In the genomic region with DNA sequence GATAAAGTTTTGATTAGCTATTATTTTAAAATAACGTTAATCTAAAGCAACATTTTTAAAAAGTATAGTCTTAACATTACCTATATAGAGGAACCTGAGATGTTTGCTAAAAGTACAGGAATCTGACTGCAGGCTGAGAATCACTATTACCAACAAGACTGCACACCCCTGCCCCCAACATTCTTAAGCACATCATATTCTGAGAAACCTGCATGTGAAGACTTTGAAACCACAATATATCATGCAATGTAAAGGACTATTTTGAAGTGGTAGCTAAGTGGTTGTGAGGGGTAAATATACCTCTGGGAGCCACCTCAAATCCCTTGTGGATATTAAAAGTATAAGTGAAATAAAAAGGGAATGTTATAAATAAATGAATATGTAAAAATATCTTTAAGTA, we compare ENCODE assay signal across 24 cellular contexts.
A peak's percentile ranks its signal among the peaks of the same experiment; 100 is the strongest.
DNase-seq lines count a peak whose midpoint lies in the region; ATAC-seq and TF ChIP-seq lines count a peak whose summit lies in the region.
"Had no signal": no experiment of that assay in that cellular context is flagged by ENCODE, and none has a peak within 500 bp of the region (broad histone marks: within the 10 kb centered on the region; RNA-seq: fewer than 3 reads in every experiment).

No MANE protein-coding gene starts in this region.

- H3K27me3 ChIP-seq in CD8-positive, alpha-beta memory T cell (ENCODE audit: insufficient read depth, low read length, poor library complexity, severe bottlenecking) = no peaks in the 10 kb centered on the region
- no peaks in the 10 kb centered on the region for H3K27me3 ChIP-seq in HAP-1 (ENCODE audit: low read depth)
- H3K27me3 ChIP-seq in MG63 = no peaks in the 10 kb centered on the region
- H3K27me3 ChIP-seq: BLaER1 had no signal

- H3K36me3 Mint-ChIP-seq in CD8-positive, alpha-beta memory T cell = peaks cover 20 to 27% (median 23%) of the 10 kb centered on the region in 3 donors
- H3K36me3 Mint-ChIP-seq in activated naive CD8-positive, alpha-beta T cell treated with anti-CD3 and anti-CD28 coated beads, Interleukin-2, amount 10 ng/mL, durations not matched to agents 7 days and 5 days = no peaks in the 10 kb centered on the region
- H3K36me3 Mint-ChIP-seq in natural killer cell = no peaks in the 10 kb centered on the region

- CTCF ChIA-PET in CD8-positive, alpha-beta memory T cell (lab: Charles Lee) = interaction anchor here (0.9 to 3.3 kb wide), 2 partner anchors 34 to 418 kb away, joined by 3 to 18 read pairs; no protein-coding TSS in a partner anchor

- peak overlapping the region in 5 of 7 donors; percentile 19 to 77 (median 64) for H3K4me3 Mint-ChIP-seq in CD8-positive, alpha-beta memory T cell
- H3K4me3 Mint-ChIP-seq in activated naive CD8-positive, alpha-beta T cell treated with anti-CD3 and anti-CD28 coated beads, Interleukin-2, amount 10 ng/mL, durations not matched to agents 7 days and 5 days = no peak overlapping the region
- no peak overlapping the region for H3K4me3 Mint-ChIP-seq in natural killer cell

- in situ Hi-C loops in HAP-1 (cut with MboI; ENCODE audit: low sequenced_read_pairs) = no loop called here

- peaks cover 88 to 99% (median 98%) of the 10 kb centered on the region in 3 donors for H3K4me1 Mint-ChIP-seq in CD8-positive, alpha-beta memory T cell
- peaks cover 41% of the 10 kb centered on the region for H3K4me1 Mint-ChIP-seq in activated naive CD8-positive, alpha-beta T cell treated with anti-CD3 and anti-CD28 coated beads, Interleukin-2, amount 10 ng/mL, durations not matched to agents 7 days and 5 days
- peaks cover 42 to 71% of the 10 kb centered on the region in 2 donors for H3K4me1 Mint-ChIP-seq in natural killer cell

- no peaks in the 10 kb centered on the region for H3K9me3 ChIP-seq in CD8-positive, alpha-beta memory T cell (ENCODE audit: low read length)
- H3K9me3 ChIP-seq in HAP-1 (no peaks in the 10 kb centered on the region), MG63 (peaks cover 7% of the 10 kb centered on the region)
- H3K9me3 ChIP-seq: BLaER1 had no signal

- peak overlapping the region in 5 of 8 donors; percentile 55 to 96 (median 90) for H3K27ac Mint-ChIP-seq in CD8-positive, alpha-beta memory T cell
- no peak overlapping the region for H3K27ac Mint-ChIP-seq in activated naive CD8-positive, alpha-beta T cell treated with anti-CD3 and anti-CD28 coated beads, Interleukin-2, amount 10 ng/mL, durations not matched to agents 7 days and 5 days
- H3K27ac Mint-ChIP-seq in natural killer cell = peak overlapping the region; percentile 0 to 12

- ATAC-seq in activated naive CD8-positive, alpha-beta T cell treated with anti-CD3 and anti-CD28 coated beads, Interleukin-2, amount 10 ng/mL, durations not matched to agents 7 days and 5 days (ENCODE audit: low read depth) = peak; percentile 71
- peak in 1 of 3 donors; percentile 52 for ATAC-seq in natural killer cell
- ATAC-seq: HCT116, Panc1 had no signal

- TF ChIP-seq CTCF in natural killer cell (IDR thresholded peaks at IDR 0.05) = no peak

- H3K4me3 ChIP-seq in CD8-positive, alpha-beta memory T cell (ENCODE audit: low read length) = no peak overlapping the region
- H3K4me3 ChIP-seq in HAP-1 (no peak overlapping the region), MG63 (no peak overlapping the region)
- H3K4me3 ChIP-seq: BLaER1 had no signal

- H3K36me3 ChIP-seq in CD8-positive, alpha-beta memory T cell (ENCODE audit: insufficient read depth, low read length) = no peaks in the 10 kb centered on the region
- H3K36me3 ChIP-seq in HAP-1 (replicated peaks) (no peaks in the 10 kb centered on the region), MG63 (no peaks in the 10 kb centered on the region)
- H3K36me3 ChIP-seq: BLaER1 had no signal

- POLR2A ChIA-PET in CD8-positive, alpha-beta memory T cell (lab: Charles Lee) = interaction anchor here (0.7 to 1.6 kb wide), 3 partner anchors 22 to 35 kb away, joined by 3 to 4 read pairs (median 3); no protein-coding TSS in a partner anchor
- POLR2A ChIA-PET in activated naive CD8-positive, alpha-beta T cell treated with anti-CD3 and anti-CD28 coated beads, Interleukin-2, amount 10 ng/mL, durations not matched to agents 7 days and 5 days (lab: Charles Lee) = interaction anchor here (4.1 kb wide), 1 partner anchor 119 kb away, joined by 17 read pairs; the partner anchor contains the start of gene KLF12

- intact Hi-C loops in natural killer cell (cut with micrococcal nuclease) = no loop called here

- no peaks in the 10 kb centered on the region for H3K9me3 Mint-ChIP-seq in CD8-positive, alpha-beta memory T cell
- H3K9me3 Mint-ChIP-seq in activated naive CD8-positive, alpha-beta T cell treated with anti-CD3 and anti-CD28 coated beads, Interleukin-2, amount 10 ng/mL, durations not matched to agents 7 days and 5 days = peaks cover 1% of the 10 kb centered on the region
- H3K9me3 Mint-ChIP-seq in natural killer cell = peaks cover 0 to 1% of the 10 kb centered on the region in 2 donors

- peaks cover 76% of the 10 kb centered on the region for H3K4me1 ChIP-seq in CD8-positive, alpha-beta memory T cell (ENCODE audit: insufficient read depth, low read length)
- no peaks in the 10 kb centered on the region for H3K4me1 ChIP-seq in HAP-1
- H3K4me1 ChIP-seq: BLaER1 had no signal

- no peak overlapping the region for H3K27ac ChIP-seq in CD8-positive, alpha-beta memory T cell (ENCODE audit: low read depth, low read length)
- H3K27ac ChIP-seq: 22Rv1, BLaER1 had no signal

- H3K27me3 Mint-ChIP-seq in CD8-positive, alpha-beta memory T cell = no peaks in the 10 kb centered on the region
- no peaks in the 10 kb centered on the region for H3K27me3 Mint-ChIP-seq in activated naive CD8-positive, alpha-beta T cell treated with anti-CD3 and anti-CD28 coated beads, Interleukin-2, amount 10 ng/mL, durations not matched to agents 7 days and 5 days
- no peaks in the 10 kb centered on the region for H3K27me3 Mint-ChIP-seq in natural killer cell (ENCODE audit: low read depth in 2 of 2)

- peak; percentile 10 for DNase-seq in NCI-H187 treated with DMSO at 0.1 percent for 48 hours (lab: John Stamatoyannopoulos, UW)
- DNase-seq in NCI-H187 (lab: John Stamatoyannopoulos, UW) = no peak
- no peak for DNase-seq in CD8-positive, alpha-beta memory T cell
- no peak for DNase-seq in activated naive CD8-positive, alpha-beta T cell treated with anti-CD3 and anti-CD28 coated beads, Interleukin-2, amount 10 ng/mL, durations not matched to agents 7 days and 5 days
- no peak for DNase-seq in natural killer cell
- no peak for DNase-seq in amygdala (lab: John Stamatoyannopoulos, UW)
- no peak for DNase-seq in HAP-1 (ENCODE audit: low spot score in 2 of 2)
- DNase-seq in MG63 = no peak
- DNase-seq: ACHN, DMS53, EL, GF-D8, GOT3, KG1, NCI-H1092 treated with DMSO at 0.1 percent for 48 hours, NCI-H1436 treated with DMSO at 0.1 percent for 48 hours, NCI-H2029 treated with DMSO at 0.1 percent for 48 hours, NCI-H2171 treated with DMSO at 0.1 percent for 48 hours, NCI-H524 treated with DMSO at 0.1 percent for 48 hours, NCI-H82 had no signal

Comparison
In these comparisons a context has a peak if more than half of its experiments do, and no peak if none do; other contexts are left out.
1. H3K4me3 Mint-ChIP-seq: peak in CD8-positive, alpha-beta memory T cell (5 of 7); none in activated naive CD8-positive, alpha-beta T cell treated with anti-CD3 and anti-CD28 coated beads, Interleukin-2, amount 10 ng/mL, durations not matched to agents 7 days and 5 days (single experiment) and natural killer cell (single experiment).